Comparison of ENCODE assay signal across 8 cellular contexts in genomic region chr15:49045691-49046112, GRCh38. TPM values are rescaled to one million over a fixed set of nuclear protein-coding genes. Genes with fewer than 3 reads are reported as not detected.
DNase-seq lines count a peak whose midpoint lies in the region; ATAC-seq and TF ChIP-seq lines count a peak whose summit lies in the region.

No MANE protein-coding gene starts in this region.

- no peaks in the 10 kb centered on the region for H3K36me3 ChIP-seq in mucosa of stomach (ENCODE audit: control insufficient read depth, insufficient read depth, low read length)

- H3K9me3 ChIP-seq in mucosa of stomach (ENCODE audit: control insufficient read depth, low read length), result no peaks in the 10 kb centered on the region

- peaks cover 4% of the 10 kb centered on the region for H3K4me1 ChIP-seq in mucosa of stomach (ENCODE audit: control insufficient read depth, insufficient read depth, low read length)

- no peaks in the 10 kb centered on the region for H3K27me3 ChIP-seq in mucosa of stomach (ENCODE audit: control insufficient read depth, insufficient read depth, low read length)

- ATAC-seq in GM19395 (IDR thresholded peaks at IDR 0.05; ENCODE audit: unreplicated experiment) (peak; percentile 56), HG03378 (IDR thresholded peaks at IDR 0.05; ENCODE audit: unreplicated experiment) (peak; percentile 40)

- DNase-seq in Daoy (ENCODE audit: low read depth) (peak; percentile 27), SW480 (ENCODE audit: low spot score) (peak; percentile 55), epithelial cell of proximal tubule (ENCODE audit: low read depth) (peak; percentile 69), NCI-H2081 treated with DMSO at 0.1 percent for 48 hours (lab: John Stamatoyannopoulos, UW) (no peak), superior temporal gyrus (ENCODE audit: extremely low spot score) (no peak)

- TF ChIP-seq CTCF in epithelial cell of proximal tubule (conservative IDR thresholded peaks at IDR 0.05; ENCODE audit: low read depth, low read length), result no peak

- H3K4me3 ChIP-seq in epithelial cell of proximal tubule (ENCODE audit: low read depth, low read length), result peak overlapping the region; percentile 95
- peak overlapping the region; percentile 92 for H3K4me3 ChIP-seq in mucosa of stomach (ENCODE audit: low read length)

- H3K9ac ChIP-seq in mucosa of stomach (ENCODE audit: low read length), result peak overlapping the region; percentile 96

RNA-seq across cellular contexts. Expression of gene SECISBP2L, which starts 0.5 kb away (rescaled TPM):
- 8.6 and 10.9 TPM in 2 replicates for total RNA-seq in Daoy (2014; rRNA removed; shearing (Covaris generic))
- total RNA-seq in epithelial cell of proximal tubule, result 12.5 and 14.4 TPM in 2 replicates

Comparison
In these comparisons a context has a peak if more than half of its experiments do, and no peak if none do; other contexts are left out.
1. DNase-seq: peak in Daoy (single experiment), SW480 (single experiment) and epithelial cell of proximal tubule (single experiment); none in NCI-H2081 treated with DMSO at 0.1 percent for 48 hours (single experiment) and superior temporal gyrus (single experiment).